In genomic region chr2:10208736-10209135, GRCh38 we compare ENCODE assay signal across 1 cellular context.
TF ChIP-seq lines count a peak whose summit lies in the region.

No MANE protein-coding gene starts in this region.

TF ChIP-seq in H1, 55 proteins besides CTCF, POLR2A, EP300 and RAD21:
- TF ChIP-seq KDM5A (IDR thresholded peaks at IDR 0.05; ENCODE audit: low read length): no peak
- TF ChIP-seq YY1 (IDR thresholded peaks at IDR 0.05; ENCODE audit: low read depth, low read length): no peak
- TF ChIP-seq CBX5 (IDR thresholded peaks at IDR 0.05; ENCODE audit: low read depth, low read length): no peak
- no peak for TF ChIP-seq MAFK (IDR thresholded peaks at IDR 0.05; ENCODE audit: low read depth, low read length)
- no peak for TF ChIP-seq NANOG (IDR thresholded peaks at IDR 0.05; ENCODE audit: insufficient read depth, low read depth, low read length, poor library complexity, severe bottlenecking)
- no peak for TF ChIP-seq POU5F1 (IDR thresholded peaks at IDR 0.05; ENCODE audit: low read depth, low read length)
- no peak for TF ChIP-seq E2F6 (IDR thresholded peaks at IDR 0.05)
- no peak for TF ChIP-seq CREB1 (IDR thresholded peaks at IDR 0.05)
- TF ChIP-seq SIN3A (conservative IDR thresholded peaks at IDR 0.05 in 1 of 2, IDR thresholded peaks at IDR 0.05 in 1 of 2; ENCODE audit: low read depth in 1 of 2, low read length in 2 of 2): no peak
- TF ChIP-seq TAF1 (IDR thresholded peaks at IDR 0.05; ENCODE audit: low read depth, low read length): no peak
- no peak for TF ChIP-seq SUZ12 (IDR thresholded peaks at IDR 0.05; ENCODE audit: low read length)
- no peak for TF ChIP-seq EZH2 (IDR thresholded peaks at IDR 0.05; ENCODE audit: low read depth, low read length, severe bottlenecking)
